ENCODE assay signal across 14 cellular contexts in the genomic region with DNA sequence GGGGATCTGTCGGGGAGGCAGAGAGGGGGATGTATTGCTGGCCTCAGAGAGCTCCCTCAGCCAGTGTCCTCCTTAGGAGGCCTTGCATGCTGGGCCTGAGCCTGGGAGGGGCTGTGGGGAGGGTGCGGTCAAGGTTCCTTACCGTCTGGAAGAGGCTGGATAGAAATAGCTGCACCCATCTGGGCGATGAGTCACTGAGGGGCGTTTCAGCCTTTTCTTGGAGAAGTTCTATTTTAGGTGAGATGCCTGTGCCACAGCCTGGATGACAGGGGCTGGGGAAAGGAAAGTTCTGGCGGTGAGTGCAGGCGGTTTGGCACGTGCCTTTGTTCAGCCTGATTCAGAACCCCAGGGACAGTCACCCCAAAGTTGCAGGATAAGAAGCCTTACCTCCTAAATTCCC. TPM values are rescaled to one million over a fixed set of nuclear protein-coding genes. Genes with fewer than 3 reads are reported as not detected.
DNase-seq lines count a peak whose midpoint lies in the region; ATAC-seq and TF ChIP-seq lines count a peak whose summit lies in the region.
"Had no signal": no experiment of that assay in that cellular context is flagged by ENCODE, and none has a peak within 500 bp of the region (broad histone marks: within the 10 kb centered on the region; RNA-seq: fewer than 3 reads in every experiment).

No MANE protein-coding gene starts in this region.

- no peaks in the 10 kb centered on the region for H3K4me1 ChIP-seq in OCI-LY7 (ENCODE audit: insufficient read depth, low read length, poor library complexity, severe bottlenecking)

- H3K9me3 ChIP-seq in OCI-LY7 (ENCODE audit: low read length), result no peaks in the 10 kb centered on the region
- H3K9me3 ChIP-seq: mucosa of descending colon had no signal

- H2AFZ ChIP-seq in OCI-LY7 (ENCODE audit: low read length), result no peak overlapping the region

- ATAC-seq in left cardiac atrium (peak; percentile 30 to 85), Right ventricle myocardium inferior (no peak), HG03571 (IDR thresholded peaks at IDR 0.05; ENCODE audit: unreplicated experiment) (no peak)
- no peak for ATAC-seq in activated T-cell treated with anti-CD3 and anti-CD28 coated beads, Interleukin-2, amount 50 U/mL, for 72 hours (replicated peaks in 1 of 2)
- ATAC-seq: activated CD8-positive, alpha-beta T cell treated with anti-CD3 and anti-CD28 coated beads for 36 hours; mucosa of descending colon had no signal

- no peak overlapping the region for H3K4me2 ChIP-seq in OCI-LY7 (ENCODE audit: low read length)
- H3K4me2 ChIP-seq: smooth muscle cell had no signal

- no peaks in the 10 kb centered on the region for H3K36me3 Mint-ChIP-seq in activated T-cell treated with anti-CD3 and anti-CD28 coated beads, Interleukin-2, amount 50 U/mL, for 72 hours (ENCODE audit: insufficient read depth in 2 of 2)
- H3K36me3 Mint-ChIP-seq: brain had no signal

- peaks cover 5% of the 10 kb centered on the region for H3K4me1 Mint-ChIP-seq in activated T-cell treated with anti-CD3 and anti-CD28 coated beads, Interleukin-2, amount 50 U/mL, for 72 hours (ENCODE audit: low read depth)
- H3K4me1 Mint-ChIP-seq: brain had no signal

- H3K27ac Mint-ChIP-seq in activated T-cell treated with anti-CD3 and anti-CD28 coated beads, Interleukin-2, amount 50 U/mL, for 72 hours, result no peak overlapping the region
- H3K27ac Mint-ChIP-seq: activated CD8-positive, alpha-beta T cell treated with anti-CD3 and anti-CD28 coated beads for 36 hours had no signal

- no peaks in the 10 kb centered on the region for H4K20me1 ChIP-seq in OCI-LY7 (ENCODE audit: insufficient read depth, low read length)

- BruUV-seq in OCI-LY7 (replicated peaks; lab: Mats Ljungman, UMichigan), result no TSS peak

- H3K27ac ChIP-seq in OCI-LY7 (ENCODE audit: low read depth, low read length, poor library complexity, severe bottlenecking), result no peak overlapping the region
- H3K27ac ChIP-seq: SK-N-MC had no signal

- CTCF ChIA-PET in OCI-LY7 (lab: Charles Lee; ENCODE audit: unreplicated experiment), result no interaction called here

- TF ChIP-seq CTCF in fibroblast of villous mesenchyme (IDR thresholded peaks at IDR 0.05; ENCODE audit: insufficient read depth, low read depth, low read length) (no peak), OCI-LY7 (conservative IDR thresholded peaks at IDR 0.05; ENCODE audit: low read length) (no peak)

- DNase-seq in left cardiac atrium (no peak), Right ventricle myocardium inferior (ENCODE audit: missing footprints) (no peak), SW480 (ENCODE audit: low spot score) (peak; percentile 17), fibroblast of villous mesenchyme (ENCODE audit: low read depth) (peak; percentile 52), NCI-H1436 treated with DMSO at 0.1 percent for 48 hours (lab: John Stamatoyannopoulos, UW) (no peak), OCI-LY7 (ENCODE audit: low spot score) (no peak)
- no peak for DNase-seq in activated T-cell treated with anti-CD3 and anti-CD28 coated beads, Interleukin-2, amount 50 U/mL, for 72 hours
- DNase-seq: activated CD8-positive, alpha-beta T cell treated with anti-CD3 and anti-CD28 coated beads for 36 hours; mucosa of descending colon; NCI-H2081 had no signal

- no peaks in the 10 kb centered on the region for H3K27me3 Mint-ChIP-seq in activated T-cell treated with anti-CD3 and anti-CD28 coated beads, Interleukin-2, amount 50 U/mL, for 72 hours (ENCODE audit: low read depth)
- H3K27me3 Mint-ChIP-seq: activated CD8-positive, alpha-beta T cell treated with anti-CD3 and anti-CD28 coated beads for 36 hours; brain had no signal

- intact Hi-C loops in left cardiac atrium (cut with DNase I), result no loop called here
- intact Hi-C loops in Right ventricle myocardium inferior (cut with DNase I), result no loop called here
- intact Hi-C loops in OCI-LY7 (cut with micrococcal nuclease; ENCODE audit: unreplicated experiment), result no loop called here

- H3K9me2 ChIP-seq in OCI-LY7 (ENCODE audit: insufficient read depth, low read length), result no peaks in the 10 kb centered on the region

- H3K79me2 ChIP-seq in OCI-LY7 (ENCODE audit: insufficient read depth, low read depth, low read length), result no peaks in the 10 kb centered on the region

- no peak overlapping the region for H3K4me3 Mint-ChIP-seq in activated T-cell treated with anti-CD3 and anti-CD28 coated beads, Interleukin-2, amount 50 U/mL, for 72 hours
- H3K4me3 Mint-ChIP-seq: activated CD8-positive, alpha-beta T cell treated with anti-CD3 and anti-CD28 coated beads for 36 hours; brain had no signal

- no peak overlapping the region for H3K4me3 ChIP-seq in fibroblast of villous mesenchyme (ENCODE audit: low read depth, low read length)
- H3K4me3 ChIP-seq in OCI-LY7 (ENCODE audit: low read depth, low read length, poor library complexity, severe bottlenecking), result no peak overlapping the region
- H3K4me3 ChIP-seq: mucosa of descending colon, SK-N-MC, smooth muscle cell had no signal

- no peaks in the 10 kb centered on the region for H3K36me3 ChIP-seq in OCI-LY7 (ENCODE audit: insufficient read depth, low read length)

- POLR2A ChIA-PET in OCI-LY7 (lab: Charles Lee), result no interaction called here

- no peaks in the 10 kb centered on the region for H3K9me3 Mint-ChIP-seq in activated T-cell treated with anti-CD3 and anti-CD28 coated beads, Interleukin-2, amount 50 U/mL, for 72 hours
- H3K9me3 Mint-ChIP-seq: activated CD8-positive, alpha-beta T cell treated with anti-CD3 and anti-CD28 coated beads for 36 hours; brain had no signal

RNA-seq across cellular contexts. Expression of a gene that starts 35.7 kb away (rescaled TPM):
- total RNA-seq in left cardiac atrium, result 10 to 100 TPM; 75.3 to 82.6 TPM
- 99.5 TPM for total RNA-seq in Right ventricle myocardium inferior
- total RNA-seq in fibroblast of villous mesenchyme, result 104 and 109 TPM in 2 replicates
- total RNA-seq in activated T-cell treated with anti-CD3 and anti-CD28 coated beads, Interleukin-2, amount 50 U/mL, for 72 hours, result 100 to 1,000 TPM in 1 of 2 donors, 10 to 100 TPM in 1; 82.7 to 108 TPM
- total RNA-seq in OCI-LY7 (2014; rRNA removed; shearing (Covaris generic)), result 94.8 and 112 TPM in 2 replicates
- 132 and 133 TPM in 2 replicates for total RNA-seq in OCI-LY7 (2022)

RNA-seq across cellular contexts. Expression of a gene that starts 50.8 kb away (rescaled TPM):
- total RNA-seq in left cardiac atrium (10 to 100 TPM in 1 of 2 donors, 1 to 10 TPM in 1; 8.8 to 11.5 TPM), Right ventricle myocardium inferior (4.6 TPM), fibroblast of villous mesenchyme (1.7 and 5.2 TPM in 2 replicates), OCI-LY7 (2022) (24.2 and 26.2 TPM in 2 replicates)
- 10 to 100 TPM; 27.9 to 29.8 TPM for total RNA-seq in activated T-cell treated with anti-CD3 and anti-CD28 coated beads, Interleukin-2, amount 50 U/mL, for 72 hours
- 12.5 and 13.1 TPM in 2 replicates for total RNA-seq in OCI-LY7 (2014; rRNA removed; shearing (Covaris generic))

RNA-seq across cellular contexts. Expression of a gene that starts 50.9 kb away (rescaled TPM):
- total RNA-seq in left cardiac atrium (10 to 100 TPM; 39.2 to 44.8 TPM), Right ventricle myocardium inferior (46.1 TPM), fibroblast of villous mesenchyme (25.8 and 31.5 TPM in 2 replicates), OCI-LY7 (2022) (48.4 and 50.6 TPM in 2 replicates)
- 10 to 100 TPM; 35.1 to 35.2 TPM for total RNA-seq in activated T-cell treated with anti-CD3 and anti-CD28 coated beads, Interleukin-2, amount 50 U/mL, for 72 hours
- total RNA-seq in OCI-LY7 (2014; rRNA removed; shearing (Covaris generic)), result 20.8 and 39.2 TPM in 2 replicates

Comparison
In these comparisons a context has a peak if more than half of its experiments do, and no peak if none do; other contexts are left out.
1. ATAC-seq: peak in left cardiac atrium (2 of 2); none in Right ventricle myocardium inferior (single experiment), activated T-cell treated with anti-CD3 and anti-CD28 coated beads, Interleukin-2, amount 50 U/mL, for 72 hours (0 of 2) and HG03571 (single experiment).
2. DNase-seq: peak in SW480 (single experiment) and fibroblast of villous mesenchyme (single experiment); none in left cardiac atrium (single experiment), Right ventricle myocardium inferior (single experiment), NCI-H1436 treated with DMSO at 0.1 percent for 48 hours (single experiment), activated T-cell treated with anti-CD3 and anti-CD28 coated beads, Interleukin-2, amount 50 U/mL, for 72 hours (0 of 2) and OCI-LY7 (single experiment).